In the genomic region with DNA sequence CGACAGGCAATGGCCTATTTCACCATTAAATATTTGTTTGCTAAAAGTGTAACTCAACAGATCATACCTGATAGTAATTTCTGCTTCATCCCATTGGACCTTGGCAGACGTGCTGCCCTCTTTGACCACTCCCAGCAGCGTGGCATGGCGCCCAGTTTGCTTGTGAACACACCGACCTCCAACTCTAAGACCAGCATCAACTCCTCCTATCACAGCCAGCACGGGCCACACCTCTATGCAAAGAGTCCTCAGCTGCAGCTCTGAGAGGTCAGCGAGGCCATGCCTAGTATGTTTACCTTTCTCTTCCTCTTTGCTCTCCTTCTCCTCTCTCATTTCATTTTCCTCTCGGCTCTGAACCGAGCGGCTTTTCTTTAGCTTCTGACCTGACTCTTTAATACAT, we compare ENCODE assay signal across 15 cellular contexts.
DNase-seq lines count a peak whose midpoint lies in the region; ATAC-seq, FAIRE-seq and TF ChIP-seq lines count a peak whose summit lies in the region.
"Had no signal": no experiment of that assay in that cellular context is flagged by ENCODE, and none has a peak within 500 bp of the region (broad histone marks: within the 10 kb centered on the region; RNA-seq: fewer than 3 reads in every experiment).

No MANE protein-coding gene starts in this region.

- H3K9me3 Mint-ChIP-seq in stimulated activated naive CD8-positive, alpha-beta T cell treated with anti-CD3 and anti-CD28 coated beads, Interleukin-15, amount 100 ng/mL, for 72 hours = no peaks in the 10 kb centered on the region

- CTCF ChIA-PET in K562 (lab: Yijun Ruan, JAX; ENCODE audit: low intra/inter-chr PET ratio) = interaction anchor here (0.6 kb wide), 1 partner anchor 532 kb away, joined by 4 read pairs; no protein-coding TSS in a partner anchor
- CTCF ChIA-PET in HepG2 (lab: Yijun Ruan, JAX; ENCODE audit: low intra/inter-chr PET ratio, low total read pairs) = no interaction called here

- H3K4me1 Mint-ChIP-seq in stimulated activated naive CD8-positive, alpha-beta T cell treated with anti-CD3 and anti-CD28 coated beads, Interleukin-15, amount 100 ng/mL, for 72 hours = peaks cover 6% of the 10 kb centered on the region

- in situ Hi-C loops in K562 (cut with MboI) (no loop called here), HepG2 (cut with HindIII; ENCODE audit: extremely low pct_ligation_motif_present, low pct_unique_long_range_greater_than_20kb) (no loop called here)

- no peak for TF ChIP-seq CTCF in K562 (IDR thresholded peaks at IDR 0.05 in 2 of 3, conservative IDR thresholded peaks at IDR 0.05 in 1 of 3; ENCODE audit: insufficient read depth in 2 of 3, low read depth in 1 of 3, low read length in 3 of 3)
- no peak for TF ChIP-seq CTCF in HepG2 (CRISPR knock-in tag; IDR thresholded peaks at IDR 0.05)

- H4K20me1 ChIP-seq in K562 (replicated peaks; ENCODE audit: control insufficient read depth, insufficient read depth, low read length) (no peaks in the 10 kb centered on the region), HepG2 (ENCODE audit: insufficient read depth, low read length) (no peaks in the 10 kb centered on the region)

- TSS peak; percentile 17 for BruUV-seq in K562 (replicated peaks; lab: Mats Ljungman, UMichigan)
- BruUV-seq in HepG2 (replicated peaks; lab: Mats Ljungman, UMichigan) = no TSS peak

- H3K27ac Mint-ChIP-seq in stimulated activated naive CD8-positive, alpha-beta T cell treated with anti-CD3 and anti-CD28 coated beads, Interleukin-15, amount 100 ng/mL, for 72 hours = peak overlapping the region; percentile 23 to 28

- H3K4me1 ChIP-seq in K562 (replicated peaks in 1 of 2; ENCODE audit: control insufficient read depth in 2 of 2, insufficient read depth in 2 of 2, low read length in 2 of 2) (no peaks in the 10 kb centered on the region), HepG2 (ENCODE audit: insufficient read depth, low read length) (0 out of 2 replicates have a peak, but pooled peaks cover 7% of the 10 kb centered on the region)
- H3K4me1 ChIP-seq: parathyroid adenoma had no signal

- intact Hi-C loops in K562 (cut with micrococcal nuclease) = no loop called here
- intact Hi-C loops in HepG2 (cut with micrococcal nuclease; ENCODE audit: unreplicated experiment) = no loop called here

- no peak for TF ChIP-seq EP300 in K562 (IDR thresholded peaks at IDR 0.05; ENCODE audit: low read length)
- no peak for TF ChIP-seq EP300 in HepG2 (IDR thresholded peaks at IDR 0.05; ENCODE audit: low read depth in 2 of 2, low read length in 2 of 2)
- TF ChIP-seq EP300 in HepG2 (CRISPR knock-in tag; IDR thresholded peaks at IDR 0.05; ENCODE audit: borderline replicate concordance) = no peak

- H3K4me2 ChIP-seq in K562 (ENCODE audit: insufficient read depth, low read length) = no peak overlapping the region
- no peak overlapping the region for H3K4me2 ChIP-seq in HepG2 (ENCODE audit: low read depth, low read length)

- POLR2A ChIA-PET in K562 (lab: Yijun Ruan, JAX) = no interaction called here
- POLR2A ChIA-PET in HepG2 (lab: Yijun Ruan, JAX) = no interaction called here

- H3K27me3 ChIP-seq in K562 (ENCODE audit: control insufficient read depth in 2 of 2, insufficient read depth in 2 of 2, low read length in 2 of 2) = no peaks in the 10 kb centered on the region
- no peaks in the 10 kb centered on the region for H3K27me3 ChIP-seq in HepG2 (ENCODE audit: control insufficient read depth in 1 of 2, insufficient read depth in 2 of 2, low read length in 2 of 2)

- H3K27me3 Mint-ChIP-seq in stimulated activated naive CD8-positive, alpha-beta T cell treated with anti-CD3 and anti-CD28 coated beads, Interleukin-15, amount 100 ng/mL, for 72 hours = no peaks in the 10 kb centered on the region

- DNase-seq in stimulated activated naive CD8-positive, alpha-beta T cell treated with anti-CD3 and anti-CD28 coated beads, Interleukin-15, amount 100 ng/mL, for 72 hours = no peak
- no peak for DNase-seq in stimulated activated naive CD8-positive, alpha-beta T cell treated with anti-CD3 and anti-CD28 coated beads, Interleukin-15, Interleukin-2, amounts not matched to agents 100 U/mL and 50 U/mL, for 24 hours
- DNase-seq in K562 (ENCODE audit: extremely low read depth in 1 of 4, low spot score in 3 of 4) = no peak
- DNase-seq in HepG2 (ENCODE audit: low spot score) = peak; percentile 16
- DNase-seq in ureter (ENCODE audit: low spot score) = peak; percentile 89
- DNase-seq in 8988T = no peak
- DNase-seq in T-helper 2 cell = no peak
- DNase-seq in caudate nucleus (lab: John Stamatoyannopoulos, UW) = no peak
- DNase-seq: activated CD4-positive, CD25-positive, alpha-beta regulatory T cell; KG1; mesendoderm; NCI-H2081 treated with DMSO at 0.1 percent for 48 hours had no signal

- ATAC-seq in stimulated activated naive CD8-positive, alpha-beta T cell treated with anti-CD3 and anti-CD28 coated beads, Interleukin-15, amount 100 ng/mL, for 72 hours = no peak
- ATAC-seq in stimulated activated naive CD8-positive, alpha-beta T cell treated with anti-CD3 and anti-CD28 coated beads, Interleukin-15, Interleukin-2, amounts not matched to agents 100 U/mL and 50 U/mL, for 24 hours = no peak
- no peak for ATAC-seq in K562
- ATAC-seq in HepG2 = no peak

- H3K79me2 ChIP-seq in K562 (ENCODE audit: control insufficient read depth, insufficient read depth, low read length) (no peaks in the 10 kb centered on the region), HepG2 (ENCODE audit: insufficient read depth, low read length) (no peaks in the 10 kb centered on the region)
- H3K79me2 ChIP-seq: parathyroid adenoma had no signal

- TF ChIP-seq POLR2A in K562 (conservative IDR thresholded peaks at IDR 0.05) (no peak), HepG2 (IDR thresholded peaks at IDR 0.05; ENCODE audit: insufficient read depth in 1 of 2, low read depth in 2 of 2, low read length in 2 of 2) (no peak)

- H3K36me3 ChIP-seq in K562 (ENCODE audit: control insufficient read depth, insufficient read depth, low read length) (peaks cover 90% of the 10 kb centered on the region), HepG2 (replicated peaks in 1 of 2; ENCODE audit: control insufficient read depth in 1 of 2, insufficient read depth in 2 of 2, low read length in 2 of 2) (peaks cover 2 to 24% of the 10 kb centered on the region in 2 experiments; a peak in 4 of 5 replicates)

- H2AFZ ChIP-seq in K562 (ENCODE audit: low read depth, low read length) = no peak overlapping the region
- no peak overlapping the region for H2AFZ ChIP-seq in HepG2 (ENCODE audit: low read length)
- H2AFZ ChIP-seq: parathyroid adenoma had no signal

- no peaks in the 10 kb centered on the region for H3K9me3 ChIP-seq in K562 (replicated peaks; ENCODE audit: control insufficient read depth, insufficient read depth, low read depth, low read length)
- H3K9me3 ChIP-seq in HepG2 (ENCODE audit: low read length) = no peaks in the 10 kb centered on the region

- TF ChIP-seq RAD21 in K562 (CRISPR knock-in tag; conservative IDR thresholded peaks at IDR 0.05 in 1 of 2, IDR thresholded peaks at IDR 0.05 in 1 of 2) = no peak
- no peak for TF ChIP-seq RAD21 in HepG2 (CRISPR knock-in tag; IDR thresholded peaks at IDR 0.05)

- H3K9me1 ChIP-seq in K562 (ENCODE audit: control insufficient read depth, insufficient read depth, low read length) = no peaks in the 10 kb centered on the region

- H3K4me3 ChIP-seq in K562 (no peak overlapping the region), HepG2 (replicated peaks in 1 of 3; ENCODE audit: insufficient read depth in 1 of 3, low read depth in 2 of 3, low read length in 3 of 3) (no peak overlapping the region)

- WGBS in K562 (ENCODE audit: insufficient coverage, low coverage, missing lambda C conversion rate) = 91% methylated on average over 10 of the region's 10 CpGs
- WGBS in HepG2 (ENCODE audit: low lambda C conversion rate) = 78% methylated on average over 10 of the region's 10 CpGs

- no peak overlapping the region for H3K27ac ChIP-seq in K562 (ENCODE audit: extremely low read depth, low read depth, low read length)
- no peak overlapping the region for H3K27ac ChIP-seq in HepG2 (ENCODE audit: extremely low read length, insufficient read depth, low read length)
- H3K27ac ChIP-seq in caudate nucleus (ENCODE audit: low read depth, low read length) = no peak overlapping the region
- H3K27ac ChIP-seq: parathyroid adenoma had no signal

- FAIRE-seq in K562 (lab: Jason Lieb, UNC) = no peak
- no peak for FAIRE-seq in HepG2 (lab: Jason Lieb, UNC)
- FAIRE-seq: colon, urothelium cell line had no signal

- no peak overlapping the region for H3K4me3 Mint-ChIP-seq in stimulated activated naive CD8-positive, alpha-beta T cell treated with anti-CD3 and anti-CD28 coated beads, Interleukin-15, amount 100 ng/mL, for 72 hours

- no peak overlapping the region for H3K9ac ChIP-seq in K562 (ENCODE audit: insufficient read depth in 1 of 2, low read depth in 2 of 2, low read length in 2 of 2)
- no peak overlapping the region for H3K9ac ChIP-seq in HepG2 (ENCODE audit: insufficient read depth, low read depth, low read length)
- H3K9ac ChIP-seq: parathyroid adenoma had no signal

TF ChIP-seq in K562, 482 proteins besides CTCF, POLR2A, EP300 and RAD21 (continues in another document):
- TF ChIP-seq SRSF1 (IDR thresholded peaks at IDR 0.05; ENCODE audit: low read depth, low read length) (no peak), EGR1 (conservative IDR thresholded peaks at IDR 0.05) (no peak), MEF2A (IDR thresholded peaks at IDR 0.05; ENCODE audit: control insufficient read depth, low read depth, low read length) (no peak), MEF2D (tag; conservative IDR thresholded peaks at IDR 0.05; ENCODE audit: low read depth) (no peak)

TF ChIP-seq in HepG2, 621 proteins besides CTCF, POLR2A, EP300 and RAD21:
- TF ChIP-seq MTA3 (CRISPR knock-in tag; IDR thresholded peaks at IDR 0.05) (no peak), ZNF589 (CRISPR knock-in tag; conservative IDR thresholded peaks at IDR 0.05) (no peak), HOXA7 (CRISPR knock-in tag; IDR thresholded peaks at IDR 0.05) (no peak), KMT2A (CRISPR knock-in tag; IDR thresholded peaks at IDR 0.05) (no peak), ZFP36L1 (CRISPR knock-in tag; IDR thresholded peaks at IDR 0.05) (no peak), ZNF678 (CRISPR knock-in tag; IDR thresholded peaks at IDR 0.05) (no peak), ZNF781 (CRISPR knock-in tag; IDR thresholded peaks at IDR 0.05; ENCODE audit: borderline replicate concordance, not compliant biosample characterization) (no peak), TGIF2 (CRISPR knock-in tag; IDR thresholded peaks at IDR 0.05) (no peak), ZBTB38 (CRISPR knock-in tag; IDR thresholded peaks at IDR 0.05) (no peak), ATM (IDR thresholded peaks at IDR 0.05; ENCODE audit: borderline replicate concordance) (no peak)
- TF ChIP-seq, protein P1, sequence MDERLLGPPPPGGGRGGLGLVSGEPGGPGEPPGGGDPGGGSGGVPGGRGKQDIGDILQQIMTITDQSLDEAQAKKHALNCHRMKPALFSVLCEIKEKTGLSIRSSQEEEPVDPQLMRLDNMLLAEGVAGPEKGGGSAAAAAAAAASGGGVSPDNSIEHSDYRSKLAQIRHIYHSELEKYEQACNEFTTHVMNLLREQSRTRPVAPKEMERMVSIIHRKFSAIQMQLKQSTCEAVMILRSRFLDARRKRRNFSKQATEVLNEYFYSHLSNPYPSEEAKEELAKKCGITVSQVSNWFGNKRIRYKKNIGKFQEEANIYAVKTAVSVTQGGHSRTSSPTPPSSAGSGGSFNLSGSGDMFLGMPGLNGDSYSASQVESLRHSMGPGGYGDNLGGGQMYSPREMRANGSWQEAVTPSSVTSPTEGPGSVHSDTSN (CRISPR knock-in tag; IDR thresholded peaks at IDR 0.05) = no peak

Comparison
In these comparisons a context has a peak if more than half of its experiments do, and no peak if none do; other contexts are left out.
1. DNase-seq: peak in HepG2 (single experiment) and ureter (single experiment); none in stimulated activated naive CD8-positive, alpha-beta T cell treated with anti-CD3 and anti-CD28 coated beads, Interleukin-15, amount 100 ng/mL, for 72 hours (0 of 2), stimulated activated naive CD8-positive, alpha-beta T cell treated with anti-CD3 and anti-CD28 coated beads, Interleukin-15, Interleukin-2, amounts not matched to agents 100 U/mL and 50 U/mL, for 24 hours (single experiment), K562 (0 of 4), 8988T (single experiment), T-helper 2 cell (0 of 5) and caudate nucleus (0 of 61).